Comparison of ENCODE assay signal across 7 cellular contexts in the genomic region with DNA sequence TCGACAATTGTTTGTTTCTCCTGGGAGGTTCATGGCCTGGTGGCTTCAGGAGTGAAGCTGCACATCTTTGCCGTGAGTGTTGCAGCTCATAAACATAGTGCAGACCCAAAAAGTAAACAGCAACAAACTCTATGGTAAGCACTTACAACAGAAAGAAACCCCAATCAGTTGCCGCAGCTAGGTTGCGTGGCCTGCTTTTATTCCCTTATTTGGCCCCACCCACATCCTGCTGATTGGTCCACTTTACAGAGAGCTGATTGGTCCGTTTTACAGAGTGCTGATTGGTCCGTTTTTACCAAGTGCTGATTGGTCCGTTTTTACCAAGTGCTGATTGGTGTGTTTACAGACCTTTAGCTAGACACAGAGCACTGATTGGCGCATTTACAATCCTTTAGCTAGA. TPM values are rescaled to one million over a fixed set of nuclear protein-coding genes. Genes with fewer than 3 reads are reported as not detected.
DNase-seq lines count a peak whose midpoint lies in the region; TF ChIP-seq lines count a peak whose summit lies in the region.
"Not testable (repeated sequence)": the region's sequence is repeated elsewhere in the genome, so short reads cannot be mapped to it uniquely, and the experiment has no call there.

No MANE protein-coding gene starts in this region.

- H3K9me3 Mint-ChIP-seq in CD14-positive monocyte: peaks cover 3 to 16% (median 11%) of the 10 kb centered on the region in 7 donors

- not testable (repeated sequence) for DNase-seq in CD14-positive monocyte (ENCODE audit: low spot score)
- peak; percentile 52 for DNase-seq in Karpas-422
- peak; percentile 43 for DNase-seq in NAMALWA (ENCODE audit: low spot score)
- DNase-seq in SIG-M5 treated with dmso at 0.1 percent for 504 hours (lab: John Stamatoyannopoulos, UW; ENCODE audit: unreplicated experiment): peak; percentile 54
- peak; percentile 13 for DNase-seq in activated CD4-positive, alpha-beta T cell treated with anti-CD3 and anti-CD28 coated beads for 48 hours
- DNase-seq in erythroblast (lab: John Stamatoyannopoulos, UW): peak; percentile 39 to 40

- not testable (repeated sequence) for H3K4me2 ChIP-seq in Karpas-422 (ENCODE audit: low read depth, low read length, poor library complexity, severe bottlenecking)

- not testable (repeated sequence) for H3K27ac ChIP-seq in Karpas-422 (ENCODE audit: low read length)
- H3K27ac ChIP-seq in neutrophil: peak overlapping the region; percentile 74

- not testable (repeated sequence) for H3K9me3 ChIP-seq in Karpas-422 (ENCODE audit: low read length); neutrophil

- H3K27me3 Mint-ChIP-seq in CD14-positive monocyte (ENCODE audit: low read depth in 3 of 3): not testable (repeated sequence)

- not testable (repeated sequence) for H3K79me2 ChIP-seq in Karpas-422 (ENCODE audit: low read length)

- not testable (repeated sequence) for H4K20me1 ChIP-seq in Karpas-422 (ENCODE audit: insufficient read depth, low read depth, low read length)

- intact Hi-C loops in CD14-positive monocyte (cut with micrococcal nuclease): not testable (repeated sequence)

- H3K4me3 ChIP-seq in Karpas-422 (ENCODE audit: low read length): not testable (repeated sequence)
- H3K4me3 ChIP-seq in neutrophil (ENCODE audit: low read depth in 1 of 2, low read length in 1 of 2): peak overlapping the region; percentile 41 to 56

- not testable (repeated sequence) for TF ChIP-seq CTCF in CD14-positive monocyte (IDR thresholded peaks at IDR 0.05); neutrophil (IDR thresholded peaks at IDR 0.05)

- peak overlapping the region; percentile 67 to 82 for H3K4me3 Mint-ChIP-seq in CD14-positive monocyte

- not testable (repeated sequence) for TF ChIP-seq POLR2A in erythroblast (IDR thresholded peaks at IDR 0.05; ENCODE audit: low read length)

- peaks cover 33% of the 10 kb centered on the region for H3K4me1 Mint-ChIP-seq in CD14-positive monocyte

- H3K27ac Mint-ChIP-seq in CD14-positive monocyte: peak overlapping the region in 6 of 7 donors; percentile 55 to 89 (median 78)

- not testable (repeated sequence) for H3K9ac ChIP-seq in Karpas-422 (ENCODE audit: low read length)

- not testable (repeated sequence) for H3K4me1 ChIP-seq in Karpas-422 (ENCODE audit: low read length)
- peaks cover 9 to 19% of the 10 kb centered on the region in 2 experiments for H3K4me1 ChIP-seq in neutrophil (ENCODE audit: control insufficient read depth in 1 of 2, insufficient read depth in 1 of 2, low read depth in 1 of 2, low read length in 1 of 2)

- H3K9me2 ChIP-seq in Karpas-422 (replicated peaks; ENCODE audit: insufficient read depth, low read length): not testable (repeated sequence)

- H3K27me3 ChIP-seq in Karpas-422 (ENCODE audit: low read length); neutrophil: not testable (repeated sequence)

- H2AFZ ChIP-seq in Karpas-422 (ENCODE audit: low read length): not testable (repeated sequence)

- H3K36me3 Mint-ChIP-seq in CD14-positive monocyte: not testable (repeated sequence)

- H3K36me3 ChIP-seq in Karpas-422 (ENCODE audit: insufficient read depth, low read length); neutrophil: not testable (repeated sequence)

RNA-seq across cellular contexts. Expression of gene LACTB, which starts 16.3 kb away (rescaled TPM):
- polyA plus RNA-seq in CD14-positive monocyte: 10 to 100 TPM; 40.4 to 59.3 TPM
- 3.8 and 15.3 TPM in 2 replicates for total RNA-seq in Karpas-422 (2014; rRNA removed; shearing (Covaris generic); ENCODE audit: low replicate concordance)

RNA-seq across cellular contexts. Expression of gene RPS27L, which starts 51.9 kb away (rescaled TPM):
- 100 to 1,000 TPM; 178 to 196 TPM for polyA plus RNA-seq in CD14-positive monocyte
- 36.3 and 72.8 TPM in 2 replicates for total RNA-seq in Karpas-422 (2014; rRNA removed; shearing (Covaris generic); ENCODE audit: low replicate concordance)
